In the genomic region with DNA sequence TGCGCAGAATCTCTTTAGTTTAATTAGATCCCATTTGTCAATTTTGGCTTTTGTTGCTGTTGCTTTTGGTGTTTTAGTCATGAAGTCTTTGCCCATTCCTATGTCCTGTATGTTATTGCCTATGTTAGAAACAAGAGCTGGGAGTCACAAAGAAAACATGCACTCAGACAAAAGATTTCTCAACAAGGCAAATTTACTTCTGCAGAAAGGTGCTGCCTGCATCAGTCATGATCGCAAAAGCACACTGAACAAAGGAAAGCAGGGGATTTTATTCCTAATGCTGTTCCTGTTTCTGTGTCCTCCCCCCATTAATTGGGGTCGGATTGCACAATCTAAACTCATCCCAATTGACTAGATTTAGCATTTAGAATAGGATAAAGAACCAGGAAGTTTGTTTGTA, we compare ENCODE assay signal across 25 cellular contexts. TPM values are rescaled to one million over a fixed set of nuclear protein-coding genes. Genes with fewer than 3 reads are reported as not detected.
DNase-seq lines count a peak whose midpoint lies in the region; ATAC-seq, FAIRE-seq and TF ChIP-seq lines count a peak whose summit lies in the region.
"Had no signal": no experiment of that assay in that cellular context is flagged by ENCODE, and none has a peak within 500 bp of the region (broad histone marks: within the 10 kb centered on the region; RNA-seq: fewer than 3 reads in every experiment).

No MANE protein-coding gene starts in this region.

- TF ChIP-seq POLR2A in HepG2 (IDR thresholded peaks at IDR 0.05; ENCODE audit: insufficient read depth in 1 of 2, low read depth in 2 of 2, low read length in 2 of 2) = no peak
- no peak for TF ChIP-seq POLR2A in right lobe of liver (IDR thresholded peaks at IDR 0.05)
- TF ChIP-seq POLR2A in body of pancreas (IDR thresholded peaks at IDR 0.05) = no peak

- no peaks in the 10 kb centered on the region for H3K79me2 ChIP-seq in HepG2 (ENCODE audit: insufficient read depth, low read length)

- in situ Hi-C loops in HepG2 (cut with HindIII; ENCODE audit: extremely low pct_ligation_motif_present, low pct_unique_long_range_greater_than_20kb) = no loop called here

- ATAC-seq in HepG2 = no peak
- ATAC-seq in right lobe of liver = no peak
- ATAC-seq in body of pancreas = no peak
- ATAC-seq in HG02588 (IDR thresholded peaks at IDR 0.05; ENCODE audit: unreplicated experiment) = no peak

- H3K4me3 ChIP-seq in HepG2 (replicated peaks in 1 of 3; ENCODE audit: insufficient read depth in 1 of 3, low read depth in 2 of 3, low read length in 3 of 3) (no peak overlapping the region), right lobe of liver (no peak overlapping the region), body of pancreas (no peak overlapping the region)
- H3K4me3 ChIP-seq: HAP-1 had no signal

- peaks cover 68% of the 10 kb centered on the region for H3K36me3 Mint-ChIP-seq in endothelial cell (ENCODE audit: low read depth, unreplicated experiment)

- no peak overlapping the region for H3K27ac Mint-ChIP-seq in endothelial cell (ENCODE audit: unreplicated experiment)
- H3K27ac Mint-ChIP-seq: B cell; CD14-positive monocyte; CD4-positive, alpha-beta T cell had no signal

- no peaks in the 10 kb centered on the region for H3K27me3 Mint-ChIP-seq in endothelial cell (ENCODE audit: unreplicated experiment)
- H3K27me3 Mint-ChIP-seq: B cell; CD4-positive, alpha-beta T cell; CD8-positive, alpha-beta memory T cell had no signal

- POLR2A ChIA-PET in HepG2 (lab: Yijun Ruan, JAX) = no interaction called here

- H3K4me2 ChIP-seq in HepG2 (ENCODE audit: low read depth, low read length) = no peak overlapping the region
- H3K4me2 ChIP-seq: BLaER1 treated with 17β-estradiol and CSF1 and Interleukin-3, amounts not matched to agents 10 nM and 100 nM had no signal

- no peak overlapping the region for H3K9ac ChIP-seq in HepG2 (ENCODE audit: insufficient read depth, low read depth, low read length)
- H3K9ac ChIP-seq: BLaER1 treated with 17β-estradiol and CSF1 and Interleukin-3, amounts not matched to agents 10 nM and 100 nM had no signal

- peaks cover 32% of the 10 kb centered on the region for H3K9me3 ChIP-seq in HepG2 (ENCODE audit: low read length)
- H3K9me3 ChIP-seq in right lobe of liver = peaks cover 0 to 5% (median 1%) of the 10 kb centered on the region in 4 donors
- peaks cover 0 to 16% (median 0%) of the 10 kb centered on the region in 3 donors for H3K9me3 ChIP-seq in body of pancreas
- H3K9me3 ChIP-seq: HAP-1 had no signal

- H2AFZ ChIP-seq in HepG2 (ENCODE audit: low read length) = no peak overlapping the region

- no peaks in the 10 kb centered on the region for H4K20me1 ChIP-seq in HepG2 (ENCODE audit: insufficient read depth, low read length)
- H4K20me1 ChIP-seq: BLaER1 treated with 17β-estradiol and CSF1 and Interleukin-3, amounts not matched to agents 10 nM and 100 nM had no signal

- TF ChIP-seq RAD21 in HepG2 (CRISPR knock-in tag; IDR thresholded peaks at IDR 0.05) = no peak

- TF ChIP-seq EP300 in HepG2 (IDR thresholded peaks at IDR 0.05; ENCODE audit: low read depth in 2 of 2, low read length in 2 of 2) (no peak), HepG2 (CRISPR knock-in tag; IDR thresholded peaks at IDR 0.05; ENCODE audit: borderline replicate concordance) (no peak)

- FAIRE-seq in HepG2 (lab: Jason Lieb, UNC) = no peak
- FAIRE-seq: A204.1, D721Med, GM12891, GM18507, H54 had no signal

- TF ChIP-seq CTCF in HepG2 (CRISPR knock-in tag; IDR thresholded peaks at IDR 0.05) (no peak), right lobe of liver (IDR thresholded peaks at IDR 0.05) (no peak), endothelial cell (IDR thresholded peaks at IDR 0.05; ENCODE audit: unreplicated experiment) (no peak), body of pancreas (IDR thresholded peaks at IDR 0.05) (no peak)

- 95% methylated on average over 3 of the region's 3 CpGs for WGBS in HepG2 (ENCODE audit: low lambda C conversion rate)
- 95% methylated on average over 3 of the region's 3 CpGs for WGBS in right lobe of liver (ENCODE audit: insufficient coverage, low coverage, low lambda C conversion rate, missing lambda C conversion rate)
- WGBS in body of pancreas, 2 donors = 89 to 92% methylated on average over 3 of the region's 3 CpGs

- H3K4me3 Mint-ChIP-seq in endothelial cell (ENCODE audit: unreplicated experiment) = peak overlapping the region; percentile 59
- H3K4me3 Mint-ChIP-seq: B cell; CD14-positive monocyte; CD4-positive, alpha-beta T cell; CD8-positive, alpha-beta memory T cell had no signal

- peaks cover 19% of the 10 kb centered on the region for H3K9me3 Mint-ChIP-seq in endothelial cell (ENCODE audit: unreplicated experiment)

- DNase-seq in HepG2 (ENCODE audit: low spot score) (no peak), right lobe of liver (no peak), RKO (ENCODE audit: low spot score) (peak; percentile 7), endothelial cell (ENCODE audit: low spot score) (no peak), NCI-H774 (lab: John Stamatoyannopoulos, UW) (no peak), HCEC 1CT (no peak), body of pancreas (no peak)
- DNase-seq: CD4-positive, alpha-beta T cell; CD8-positive, alpha-beta memory T cell; DMS 273 treated with DMSO at 0.1 percent for 48 hours; DMS79; EL; GDM1; GOT3 had no signal

- CTCF ChIA-PET in HepG2 (lab: Yijun Ruan, JAX; ENCODE audit: low intra/inter-chr PET ratio, low total read pairs) = no interaction called here

- H3K4me1 Mint-ChIP-seq in endothelial cell (ENCODE audit: unreplicated experiment) = no peaks in the 10 kb centered on the region
- H3K4me1 Mint-ChIP-seq: B cell; CD14-positive monocyte; CD8-positive, alpha-beta memory T cell had no signal

- H3K4me1 ChIP-seq in HepG2 (ENCODE audit: insufficient read depth, low read length) (no peaks in the 10 kb centered on the region), right lobe of liver (no peaks in the 10 kb centered on the region), body of pancreas (no peaks in the 10 kb centered on the region)
- H3K4me1 ChIP-seq: BLaER1 treated with 17β-estradiol and CSF1 and Interleukin-3, amounts not matched to agents 10 nM and 100 nM; HAP-1 had no signal

- H3K27ac ChIP-seq in HepG2 (ENCODE audit: extremely low read length, insufficient read depth, low read length) (no peak overlapping the region), right lobe of liver (no peak overlapping the region), body of pancreas (no peak overlapping the region)
- H3K27ac ChIP-seq: 22Rv1; BLaER1 treated with 17β-estradiol and CSF1 and Interleukin-3, amounts not matched to agents 10 nM and 100 nM had no signal

- intact Hi-C loops in HepG2 (cut with micrococcal nuclease; ENCODE audit: unreplicated experiment) = no loop called here
- intact Hi-C loops in right lobe of liver (cut with DNase I) = no loop called here
- intact Hi-C loops in body of pancreas (cut with DNase I) = no loop called here

- H3K27me3 ChIP-seq in HepG2 (ENCODE audit: control insufficient read depth in 1 of 2, insufficient read depth in 2 of 2, low read length in 2 of 2) (no peaks in the 10 kb centered on the region), right lobe of liver (no peaks in the 10 kb centered on the region), body of pancreas (no peaks in the 10 kb centered on the region)
- H3K27me3 ChIP-seq: BLaER1 treated with 17β-estradiol and CSF1 and Interleukin-3, amounts not matched to agents 10 nM and 100 nM had no signal

- H3K36me3 ChIP-seq in HepG2 (replicated peaks in 1 of 2; ENCODE audit: control insufficient read depth in 1 of 2, insufficient read depth in 2 of 2, low read length in 2 of 2) (peaks cover 32 to 72% of the 10 kb centered on the region in 2 experiments), right lobe of liver (peaks cover 0 to 47% (median 17%) of the 10 kb centered on the region in 4 donors), body of pancreas (replicated peaks in 1 of 2; ENCODE audit: insufficient read depth in 1 of 2, low read depth in 2 of 2) (peaks cover 4 to 5% of the 10 kb centered on the region in 2 donors)

- BruUV-seq in HepG2 (replicated peaks; lab: Mats Ljungman, UMichigan) = no TSS peak

TF ChIP-seq in HepG2, 621 proteins besides CTCF, POLR2A, EP300 and RAD21 (continues in another document):
- no peak for TF ChIP-seq CEBPG (CRISPR knock-in tag; IDR thresholded peaks at IDR 0.05)
- no peak for TF ChIP-seq ZIK1 (CRISPR knock-in tag; IDR thresholded peaks at IDR 0.05; ENCODE audit: borderline replicate concordance, low read depth)
- peak; percentile 51; the same call in 1 of the 2 replicates for TF ChIP-seq CEBPB (IDR thresholded peaks at IDR 0.05; ENCODE audit: borderline replicate concordance, low read depth, low read length)
- no peak for TF ChIP-seq ETV5 (CRISPR knock-in tag; IDR thresholded peaks at IDR 0.05; ENCODE audit: borderline replicate concordance)
- peak; percentile 85; the same call in 1 of the 2 replicates for TF ChIP-seq ZNF562 (CRISPR knock-in tag; IDR thresholded peaks at IDR 0.05; ENCODE audit: borderline replicate concordance)

RNA-seq across cellular contexts. Expression of gene ATF7IP2, which starts 55.9 kb away (rescaled TPM):
- total RNA-seq in HepG2 (2016; rRNA removed; fragmentation: Illumina TruSeq; extraction: Trizol) (98.1 and 117 TPM in 2 replicates), right lobe of liver (10 to 100 TPM; 13.0 to 42.8 (median 24.0) TPM), endothelial cell (ENCODE audit: unreplicated experiment) (15.3 TPM), body of pancreas (10 to 100 TPM; 15.8 to 22.8 TPM)
- total RNA-seq in HepG2 (2016; cell fraction: cytosol; rRNA removed; fragmentation: Illumina TruSeq; extraction: Trizol; ENCODE audit: low read depth) = 101 and 109 TPM in 2 replicates
- total RNA-seq in HepG2 (2016; cell fraction: insoluble cytoplasmic fraction; rRNA removed; fragmentation: Illumina TruSeq; extraction: Trizol) = 106 and 115 TPM in 2 replicates
- 107 and 129 TPM in 2 replicates for total RNA-seq in HepG2 (2016; cell fraction: membrane; rRNA removed; fragmentation: Illumina TruSeq; extraction: Trizol)
- 161 and 171 TPM in 2 replicates for total RNA-seq in HepG2 (2016; cell fraction: nucleus; rRNA removed; fragmentation: Illumina TruSeq; extraction: Trizol)
- polyA plus RNA-seq in HepG2 (2011; rRNA removed) = 128 and 217 TPM in 2 replicates
- 62.4 and 72.6 TPM in 2 replicates for polyA plus RNA-seq in HepG2 (2011; cell fraction: cytosol; rRNA removed)
- polyA plus RNA-seq in HepG2 (2011; cell fraction: nucleus; rRNA removed) = 208 and 219 TPM in 2 replicates
- polyA plus RNA-seq in HepG2 (2012) = 35.1 and 53.6 TPM in 2 replicates
- 30.6 and 34.0 TPM in 2 replicates for polyA plus RNA-seq in HepG2 (2016; cell fraction: cytosol; fragmentation: Illumina TruSeq; extraction: Trizol; ENCODE audit: low read depth)
- polyA plus RNA-seq in HepG2 (2016; cell fraction: insoluble cytoplasmic fraction; fragmentation: Illumina TruSeq; extraction: Trizol; ENCODE audit: low read depth) = 100 and 111 TPM in 2 replicates
- polyA plus RNA-seq in HepG2 (2016; cell fraction: membrane; fragmentation: Illumina TruSeq; extraction: Trizol; ENCODE audit: low read depth) = 46.8 and 54.0 TPM in 2 replicates
- 251 and 257 TPM in 2 replicates for polyA plus RNA-seq in HepG2 (2016; cell fraction: nucleus; fragmentation: Illumina TruSeq; extraction: Trizol; ENCODE audit: insufficient read depth, low read depth)
- polyA minus RNA-seq in HepG2 (2011; rRNA and poly(A)+ RNA removed; ENCODE audit: low replicate concordance) = 0.33 and 64.9 TPM in 2 replicates
- polyA minus RNA-seq in HepG2 (2011; cell fraction: cytosol; rRNA and poly(A)+ RNA removed) = 15.6 and 16.1 TPM in 2 replicates
- 264 and 280 TPM in 2 replicates for polyA minus RNA-seq in HepG2 (2011; cell fraction: nucleus; rRNA and poly(A)+ RNA removed)
